In the genomic region with DNA sequence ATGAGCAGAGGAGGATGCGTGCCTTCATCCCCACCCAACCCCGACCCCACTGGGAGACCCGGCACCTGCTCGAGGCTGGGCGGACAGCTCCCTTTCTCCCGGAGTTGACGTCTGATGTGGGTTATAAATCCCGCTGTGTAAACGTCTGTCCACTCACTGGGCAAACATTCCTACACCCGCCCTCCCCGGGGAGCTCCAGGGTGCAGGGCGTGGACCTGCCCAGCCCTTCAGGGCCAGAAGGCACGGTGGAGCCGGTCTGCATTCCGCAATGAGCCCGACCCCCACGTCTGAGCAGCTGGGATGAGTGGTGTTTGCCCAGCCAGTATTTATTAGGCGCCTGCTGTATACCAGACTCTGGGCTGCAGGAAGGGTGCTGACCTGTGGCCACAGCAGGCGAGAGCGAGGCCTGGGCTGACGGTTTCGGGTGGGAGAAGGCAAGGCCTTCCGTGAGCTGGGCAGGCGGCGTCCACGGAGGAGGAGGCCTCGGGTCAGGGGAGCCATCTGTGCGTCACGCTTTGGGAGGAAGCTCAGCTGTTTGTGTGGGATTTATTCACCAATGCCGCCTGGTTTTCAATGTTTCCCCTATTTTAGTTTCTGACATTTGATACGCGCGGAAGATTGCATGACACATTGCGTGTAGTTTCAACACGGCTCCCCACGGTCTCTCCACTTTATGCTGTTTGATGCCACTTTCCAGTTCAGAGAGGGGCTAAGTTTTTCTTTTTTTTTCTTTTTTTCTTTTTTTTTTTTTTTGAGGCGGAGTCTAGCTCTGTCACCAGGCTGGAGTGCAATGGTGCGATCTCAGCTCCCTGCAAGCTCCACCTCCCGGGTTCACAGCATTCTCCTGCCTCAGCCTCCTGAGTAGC, we compare ENCODE assay signal across 8 cellular contexts. TPM values are rescaled to one million over a fixed set of nuclear protein-coding genes. Genes with fewer than 3 reads are reported as not detected.
DNase-seq lines count a peak whose midpoint lies in the region; ATAC-seq and TF ChIP-seq lines count a peak whose summit lies in the region.

No MANE protein-coding gene starts in this region.

- no peaks in the 10 kb centered on the region for H3K79me2 ChIP-seq in fibroblast of lung (ENCODE audit: control insufficient read depth, insufficient read depth, low read length)

- H3K4me3 Mint-ChIP-seq in activated CD4-positive, alpha-beta memory T cell treated with anti-CD3 and anti-CD28 coated beads for 36 hours: no peak overlapping the region

- H4K20me1 ChIP-seq in fibroblast of lung (ENCODE audit: control insufficient read depth, extremely low read depth, insufficient read depth, low read length): no peaks in the 10 kb centered on the region

- H3K9ac ChIP-seq in NT2/D1 (ENCODE audit: insufficient read length, low read depth): peak overlapping the region; percentile 56
- peak overlapping the region; percentile 65 for H3K9ac ChIP-seq in fibroblast of lung (ENCODE audit: insufficient read depth, low read length)

- intact Hi-C loops in posterior vena cava (cut with DNase I): no loop called here
- intact Hi-C loops in activated CD4-positive, alpha-beta memory T cell treated with anti-CD3 and anti-CD28 coated beads for 36 hours (cut with micrococcal nuclease): no loop called here

- H3K9me3 Mint-ChIP-seq in activated CD4-positive, alpha-beta memory T cell treated with anti-CD3 and anti-CD28 coated beads for 36 hours: no peaks in the 10 kb centered on the region

- H3K27ac Mint-ChIP-seq in activated CD4-positive, alpha-beta memory T cell treated with anti-CD3 and anti-CD28 coated beads for 36 hours: no peak overlapping the region

- CTCF ChIA-PET in activated CD4-positive, alpha-beta memory T cell treated with anti-CD3 and anti-CD28 coated beads for 36 hours (lab: Charles Lee): no interaction called here

- peaks cover 21% of the 10 kb centered on the region for H3K4me1 ChIP-seq in NT2/D1 (ENCODE audit: insufficient read depth, insufficient read length)
- H3K4me1 ChIP-seq in fibroblast of lung (ENCODE audit: control insufficient read depth, extremely low read depth, insufficient read depth, low read length): peaks cover 16% of the 10 kb centered on the region

- no peaks in the 10 kb centered on the region for H3K36me3 Mint-ChIP-seq in activated CD4-positive, alpha-beta memory T cell treated with anti-CD3 and anti-CD28 coated beads for 36 hours

- peak overlapping the region; percentile 92 for H3K27ac ChIP-seq in fibroblast of lung (ENCODE audit: insufficient read depth, low read length)

- POLR2A ChIA-PET in activated CD4-positive, alpha-beta memory T cell treated with anti-CD3 and anti-CD28 coated beads for 36 hours (lab: Charles Lee): no interaction called here

- DNase-seq in DMS53 (lab: John Stamatoyannopoulos, UW) (peak; percentile 89), NT2/D1 (ENCODE audit: low read depth, low spot score) (no peak), fibroblast of lung (ENCODE audit: low read depth in 2 of 2) (peak; percentile 84 to 92), posterior vena cava (ENCODE audit: low spot score) (peak; percentile 90), NCI-H526 treated with DMSO at 0.1 percent for 48 hours (lab: John Stamatoyannopoulos, UW) (no peak)
- DNase-seq in activated CD4-positive, alpha-beta memory T cell treated with anti-CD3 and anti-CD28 coated beads for 36 hours: no peak

- no peak overlapping the region for H2AFZ ChIP-seq in fibroblast of lung (ENCODE audit: low read length)

- no peaks in the 10 kb centered on the region for H3K4me1 Mint-ChIP-seq in activated CD4-positive, alpha-beta memory T cell treated with anti-CD3 and anti-CD28 coated beads for 36 hours (ENCODE audit: low read depth)

- H3K27me3 Mint-ChIP-seq in activated CD4-positive, alpha-beta memory T cell treated with anti-CD3 and anti-CD28 coated beads for 36 hours: no peaks in the 10 kb centered on the region

- ATAC-seq in GM21717 (IDR thresholded peaks at IDR 0.05; ENCODE audit: unreplicated experiment): no peak
- no peak for ATAC-seq in GM21786 (IDR thresholded peaks at IDR 0.05; ENCODE audit: unreplicated experiment)

- H3K4me2 ChIP-seq in fibroblast of lung (ENCODE audit: extremely low read depth, insufficient read depth, low read length): peak overlapping the region; percentile 25

- H3K36me3 ChIP-seq in NT2/D1 (ENCODE audit: insufficient read depth, insufficient read length, low read length): no peaks in the 10 kb centered on the region
- H3K36me3 ChIP-seq in fibroblast of lung (ENCODE audit: control insufficient read depth, insufficient read depth, low read length): no peaks in the 10 kb centered on the region

- H3K27me3 ChIP-seq in NT2/D1 (ENCODE audit: insufficient read depth, insufficient read length) (no peaks in the 10 kb centered on the region), fibroblast of lung (ENCODE audit: control insufficient read depth, insufficient read depth, low read length) (no peaks in the 10 kb centered on the region)

- no peak for TF ChIP-seq CTCF in fibroblast of lung (conservative IDR thresholded peaks at IDR 0.05 in 1 of 2, IDR thresholded peaks at IDR 0.05 in 1 of 2; ENCODE audit: low read depth in 1 of 2, low read length in 2 of 2)

- no peak overlapping the region for H3K4me3 ChIP-seq in NT2/D1 (ENCODE audit: insufficient read length, low read depth)
- H3K4me3 ChIP-seq in fibroblast of lung (replicated peaks in 1 of 4; ENCODE audit: control extremely low read depth in 1 of 4, insufficient read depth in 1 of 4, low read depth in 3 of 4, low read length in 4 of 4): no peak overlapping the region

- peaks cover 20% of the 10 kb centered on the region; the same call in 1 of the 2 replicates for H3K9me3 ChIP-seq in NT2/D1 (ENCODE audit: insufficient read depth, low read length)
- H3K9me3 ChIP-seq in fibroblast of lung (ENCODE audit: control insufficient read depth, insufficient read depth, low read depth, low read length): no peaks in the 10 kb centered on the region

RNA-seq across cellular contexts. Expression of a gene that starts 2.0 kb away (rescaled TPM):
- total RNA-seq in fibroblast of lung (under 0.01 TPM in 1 of 2 replicates, not detected in the other), posterior vena cava (under 1 TPM in 1 of 2 donors, not detected in 1; 0.14 TPM)
- not detected in 2 replicates for polyA plus RNA-seq in fibroblast of lung
- polyA plus RNA-seq in fibroblast of lung (2012): 0.05 TPM in 1 of 2 replicates, not detected in the other
- not detected in 2 replicates for polyA minus RNA-seq in fibroblast of lung (ENCODE audit: low replicate concordance)
- not detected for total RNA-seq in activated CD4-positive, alpha-beta memory T cell treated with anti-CD3 and anti-CD28 coated beads for 36 hours

RNA-seq across cellular contexts. Expression of a gene that starts 44.1 kb away (rescaled TPM):
- total RNA-seq in fibroblast of lung (8.3 and 22.1 TPM in 2 replicates), posterior vena cava (100 to 1,000 TPM in 1 of 2 donors, 10 to 100 TPM in 1; 89.6 to 128 TPM)
- 1.0 and 3.2 TPM in 2 replicates for polyA plus RNA-seq in fibroblast of lung
- 7.0 and 14.1 TPM in 2 replicates for polyA plus RNA-seq in fibroblast of lung (2012)
- polyA minus RNA-seq in fibroblast of lung (ENCODE audit: low replicate concordance): 3.4 and 3.6 TPM in 2 replicates
- under 1 TPM in 1 of 2 experiments, not detected in 1; 0.17 TPM for total RNA-seq in activated CD4-positive, alpha-beta memory T cell treated with anti-CD3 and anti-CD28 coated beads for 36 hours

RNA-seq across cellular contexts. Expression of a gene that starts 44.4 kb away (rescaled TPM):
- total RNA-seq in fibroblast of lung (67.5 and 83.1 TPM in 2 replicates), posterior vena cava (100 to 1,000 TPM; 151 to 168 TPM)
- polyA plus RNA-seq in fibroblast of lung: 74.6 and 142 TPM in 2 replicates
- polyA plus RNA-seq in fibroblast of lung (2012): 189 and 269 TPM in 2 replicates
- polyA minus RNA-seq in fibroblast of lung (ENCODE audit: low replicate concordance): 309 and 432 TPM in 2 replicates
- total RNA-seq in activated CD4-positive, alpha-beta memory T cell treated with anti-CD3 and anti-CD28 coated beads for 36 hours: 100 to 1,000 TPM; 464 to 465 TPM

RNA-seq across cellular contexts. Expression of a gene that starts 57.6 kb away (rescaled TPM):
- not detected in 2 replicates for total RNA-seq in fibroblast of lung
- not detected in 2 replicates for polyA plus RNA-seq in fibroblast of lung
- not detected in 2 replicates for polyA plus RNA-seq in fibroblast of lung (2012)
- polyA minus RNA-seq in fibroblast of lung (ENCODE audit: low replicate concordance): not detected in 2 replicates
- not detected for total RNA-seq in posterior vena cava
- total RNA-seq in activated CD4-positive, alpha-beta memory T cell treated with anti-CD3 and anti-CD28 coated beads for 36 hours: not detected

Comparison
In these comparisons a context has a peak if more than half of its experiments do, and no peak if none do; other contexts are left out.
1. DNase-seq: peak in DMS53 (single experiment), fibroblast of lung (2 of 2) and posterior vena cava (single experiment); none in NT2/D1 (single experiment), NCI-H526 treated with DMSO at 0.1 percent for 48 hours (single experiment) and activated CD4-positive, alpha-beta memory T cell treated with anti-CD3 and anti-CD28 coated beads for 36 hours (single experiment).